In the genomic region with DNA sequence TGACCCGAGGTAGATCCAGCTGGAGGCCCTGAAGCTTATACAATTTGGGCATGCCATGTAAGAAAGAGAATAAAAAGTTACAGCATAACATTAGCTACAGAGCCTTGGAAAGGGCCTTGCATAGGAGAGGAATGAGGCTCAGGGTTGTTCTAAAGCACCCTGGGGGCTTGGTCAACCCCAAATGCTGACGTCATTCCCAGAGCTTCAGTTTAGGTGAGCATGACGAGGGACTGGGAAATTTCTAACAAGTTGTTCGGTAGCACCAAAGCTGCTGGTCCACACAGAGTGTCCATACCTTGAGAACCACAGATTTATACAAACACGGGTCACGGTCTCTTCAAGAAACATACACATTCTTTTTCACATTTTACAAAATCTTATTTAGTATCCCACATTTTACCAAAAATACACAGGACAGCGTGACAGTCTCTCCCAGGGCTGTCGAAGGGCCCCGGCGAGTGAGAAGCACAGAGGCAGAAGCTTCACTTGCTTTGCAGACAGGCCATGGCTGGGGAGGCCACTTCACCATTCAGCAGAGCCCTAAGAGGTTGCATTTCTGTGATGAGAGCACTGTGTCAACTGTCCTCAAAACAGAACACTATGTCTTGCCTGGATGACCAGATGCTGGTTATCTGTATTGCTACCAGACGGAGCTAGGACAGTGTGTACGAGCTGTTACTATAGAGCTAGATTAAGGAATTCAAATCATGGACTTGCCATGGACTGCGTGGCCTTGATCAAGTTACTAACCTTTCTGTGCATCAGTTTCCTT, we compare ENCODE assay signal across 23 cellular contexts.
"Had no signal": no experiment of that assay in that cellular context is flagged by ENCODE, and none has a peak within 500 bp of the region (broad histone marks: within the 10 kb centered on the region; RNA-seq: fewer than 3 reads in every experiment).

No MANE protein-coding gene starts in this region.

- ATAC-seq: mucosa of descending colon; natural killer cell treated with Interleukin-12 subunit alpha and Interleukin-12 subunit beta and Interleukin-15 and Interleukin-18, amount 100 ng/mL, for 72 hours; pancreas; stimulated activated effector memory CD8-positive, alpha-beta T cell treated with anti-CD3 and anti-CD28 coated beads, Interleukin-12 subunit alpha, Interleukin-12 subunit beta, amount 100 ng/mL, for 72 hours had no signal

- H3K27me3 ChIP-seq: sigmoid colon, thyroid gland, vagina had no signal

- H3K4me1 ChIP-seq: pancreas, stomach, thyroid gland, vagina had no signal

- H3K4me2 ChIP-seq: hepatocyte had no signal

- FAIRE-seq: colon, frontal cortex, islet of Langerhans, pancreas had no signal

- H3K9me3 ChIP-seq: mucosa of descending colon, neutrophil, pancreas, sigmoid colon, stomach, thyroid gland, vagina had no signal

- H2AFZ ChIP-seq: hepatocyte had no signal

- DNase-seq: dorsolateral prefrontal cortex; effector CD4-positive, alpha-beta T cell; kidney glomerular epithelial cell; mesenchymal stem cell; mucosa of descending colon; naive B cell; pancreas; retina; sigmoid colon; stimulated activated CD4-positive, alpha-beta T cell treated with anti-CD3 and anti-CD28 coated beads, Interleukin-2, amount 100 ng/mL, for 24 hours; stimulated activated CD4-positive, alpha-beta T cell treated with anti-CD3 and anti-CD28 coated beads, Interleukin-4, amount 100 ng/mL, for 24 hours; stimulated activated naive CD4-positive, alpha-beta T cell treated with Interleukin-2 at 50 U/mL for 16 hours; stomach; thyroid gland; trophoblast cell had no signal

- H3K79me2 ChIP-seq: hepatocyte had no signal

- H3K36me3 ChIP-seq: neutrophil, pancreas, sigmoid colon, stomach, thyroid gland, vagina had no signal

- H3K27ac ChIP-seq: dorsolateral prefrontal cortex, hepatocyte, neutrophil, pancreas, sigmoid colon, stomach, thyroid gland, vagina had no signal

- H3K4me3 ChIP-seq: dorsolateral prefrontal cortex, hepatocyte, mucosa of descending colon, pancreas, sigmoid colon, stomach, thyroid gland, vagina had no signal
